Comparison of ENCODE assay signal across 8 cellular contexts in genomic region chr19:44914436-44915206, GRCh38. TPM values are rescaled to one million over a fixed set of nuclear protein-coding genes. Genes with fewer than 3 reads are reported as not detected.
DNase-seq lines count a peak whose midpoint lies in the region; ATAC-seq lines count a peak whose summit lies in the region.
"Not testable (repeated sequence)": the region's sequence is repeated elsewhere in the genome, so short reads cannot be mapped to it uniquely, and the experiment has no call there.

Gene APOC1 (plus strand): TSS chr19:44914608. CDS start chr19:44914892, 284 bp downstream.

- H3K36me3 ChIP-seq in mucosa of rectum (ENCODE audit: control insufficient read depth in 2 of 2, insufficient read depth in 2 of 2, low read length in 2 of 2), result not testable (repeated sequence)

- H3K27ac ChIP-seq in mucosa of rectum (ENCODE audit: low read depth in 2 of 2, low read length in 2 of 2), result peak within 1 kb of the TSS in 1 of 2 donors; percentile 23

- not testable (repeated sequence) for H3K9me3 ChIP-seq in mucosa of rectum (ENCODE audit: control insufficient read depth in 2 of 2, low read length in 2 of 2)

- ATAC-seq in GM21717 (IDR thresholded peaks at IDR 0.05; ENCODE audit: unreplicated experiment) (peak; percentile 84), esophagus mucosa (peak; percentile 82)

- DNase-seq in D341Med (ENCODE audit: low spot score), result peak; percentile 94
- DNase-seq in KBM-7, result peak; percentile 94
- DNase-seq in OCI-M2 (lab: John Stamatoyannopoulos, UW; ENCODE audit: unreplicated experiment), result peak; percentile 74
- DNase-seq in activated T-cell treated with anti-CD3 and anti-CD28 coated beads, Interleukin-2, amount 50 U/mL, for 1 hour, result peak; percentile 76
- peak; percentile 65 to 74 for DNase-seq in stimulated activated CD8-positive, alpha-beta memory T cell treated with anti-CD3 and anti-CD28 coated beads, Interleukin-2, amount 100 ng/mL, for 48 hours (ENCODE audit: low read depth in 2 of 2)

- H3K4me1 ChIP-seq in mucosa of rectum (ENCODE audit: control insufficient read depth in 2 of 2, insufficient read depth in 2 of 2, low read length in 2 of 2), result not testable (repeated sequence)

- H3K9ac ChIP-seq in mucosa of rectum (ENCODE audit: low read depth in 1 of 2, low read length in 2 of 2), result peak within 1 kb of the TSS; percentile 44 to 57

- in situ Hi-C loops in KBM-7 (cut with MboI; ENCODE audit: low pct_unique_long_range_greater_than_20kb, low sequenced_read_pairs), result not testable (repeated sequence)

- H3K4me3 ChIP-seq in mucosa of rectum (ENCODE audit: low read length in 2 of 2), result peak within 1 kb of the TSS; percentile 65 to 69

- not testable (repeated sequence) for H3K27me3 ChIP-seq in mucosa of rectum (ENCODE audit: control insufficient read depth in 2 of 2, insufficient read depth in 2 of 2, low read length in 2 of 2)

RNA-seq across cellular contexts. Expression of gene APOC1, which starts in this region (rescaled TPM):
- total RNA-seq in esophagus mucosa, result 4.7 TPM
